ENCODE assay signal across 8 cellular contexts in the genomic region with DNA sequence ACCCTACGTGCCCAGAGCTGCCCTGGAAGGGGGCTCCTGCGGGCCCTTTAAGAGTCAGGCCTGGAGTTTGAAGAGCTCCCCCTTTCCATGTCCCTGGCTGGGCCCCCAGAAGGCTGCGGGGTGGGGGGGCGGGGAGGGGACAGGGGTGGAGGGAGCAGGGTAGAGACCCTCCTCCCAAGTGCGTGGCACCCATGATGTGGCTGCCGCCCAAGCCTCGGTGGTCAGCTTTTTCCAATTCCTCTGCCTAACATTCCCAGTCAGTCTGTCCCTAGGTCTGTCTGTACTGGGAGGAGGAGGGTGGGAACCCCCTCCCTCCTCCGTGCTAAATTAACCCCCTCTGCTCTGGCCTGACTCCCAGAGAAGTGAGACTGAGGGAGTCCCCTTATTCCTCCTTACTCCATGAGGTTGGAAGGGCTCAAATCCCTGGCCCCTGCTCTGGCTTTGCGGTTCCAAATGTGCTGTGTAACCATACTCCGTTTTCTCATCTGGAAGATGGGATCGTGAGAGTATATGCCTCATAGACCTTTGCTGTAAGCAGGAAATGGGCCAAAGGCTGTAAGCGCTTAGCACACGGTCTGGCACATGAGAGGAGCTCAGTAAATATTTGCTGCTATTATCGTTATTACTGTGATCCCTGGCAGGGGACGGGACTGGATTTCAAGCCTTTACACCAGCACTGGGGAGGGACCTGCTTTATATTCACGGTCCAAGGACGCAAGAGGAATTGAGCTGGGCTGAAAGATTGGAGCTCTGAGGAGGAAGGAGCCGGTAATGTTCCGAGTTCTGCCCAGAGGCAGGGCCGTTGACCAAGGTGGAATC. TPM values are rescaled to one million over a fixed set of nuclear protein-coding genes. Genes with fewer than 3 reads are reported as not detected.
A peak's percentile ranks its signal among the peaks of the same experiment; 100 is the strongest.
DNase-seq lines count a peak whose midpoint lies in the region; ATAC-seq and TF ChIP-seq lines count a peak whose summit lies in the region.

No MANE protein-coding gene starts in this region.

- H3K4me1 ChIP-seq in GM23248 (ENCODE audit: insufficient read depth) (peaks cover 68% of the 10 kb centered on the region), SJSA1 (replicated peaks) (peaks cover 100% of the 10 kb centered on the region), foreskin keratinocyte (peaks cover 38% of the 10 kb centered on the region)

- H3K4me3 ChIP-seq in GM23248: peak overlapping the region; percentile 84
- H3K4me3 ChIP-seq in SJSA1: peak overlapping the region; percentile 55
- peak overlapping the region; percentile 28 for H3K4me3 ChIP-seq in retinal pigment epithelial cell (ENCODE audit: low read length)

- H3K27me3 ChIP-seq in GM23248 (replicated peaks; ENCODE audit: insufficient read depth) (no peaks in the 10 kb centered on the region), SJSA1 (replicated peaks) (no peaks in the 10 kb centered on the region), foreskin keratinocyte (no peaks in the 10 kb centered on the region)

- H3K27ac ChIP-seq in GM23248 (peak overlapping the region; percentile 89), SJSA1 (peak overlapping the region; percentile 90), foreskin keratinocyte (peak overlapping the region; percentile 61)

- TF ChIP-seq CTCF in foreskin keratinocyte (conservative IDR thresholded peaks at IDR 0.05) (no peak), retinal pigment epithelial cell (conservative IDR thresholded peaks at IDR 0.05; ENCODE audit: low read depth, low read length) (no peak)

- H4K20me1 ChIP-seq in GM23248 (ENCODE audit: insufficient read depth): no peaks in the 10 kb centered on the region

- peaks cover 48% of the 10 kb centered on the region for H3F3A ChIP-seq in GM23248 (ENCODE audit: insufficient read depth)

- peak overlapping the region; percentile 89 for H3K9ac ChIP-seq in GM23248

- H3K9me3 ChIP-seq in GM23248 (ENCODE audit: low read depth) (no peaks in the 10 kb centered on the region), SJSA1 (replicated peaks) (no peaks in the 10 kb centered on the region)

- ATAC-seq in foreskin keratinocyte (no peak), GM18519 (IDR thresholded peaks at IDR 0.05; ENCODE audit: low FRiP score, unreplicated experiment) (no peak)

- 2% methylated on average over 16 to 19 of the region's 20 CpGs for WGBS in GM23248 (ENCODE audit: low coverage in 1 of 2, low lambda C conversion rate in 2 of 2, missing lambda C conversion rate in 2 of 2), 2 experiments

- peak overlapping the region; percentile 93 for H3K4me2 ChIP-seq in GM23248 (ENCODE audit: unreplicated experiment)

- peaks cover 23% of the 10 kb centered on the region for H3K79me2 ChIP-seq in GM23248 (ENCODE audit: insufficient read depth)

- DNase-seq in GM23248 (peak; percentile 89), SJSA1 (ENCODE audit: low read depth in 1 of 2, low spot score in 2 of 2) (peak in 1 of 2 experiments; percentile 76), foreskin keratinocyte (peak in 1 of 2 donors; percentile 40), retinal pigment epithelial cell (ENCODE audit: low read depth) (no peak), NCI-H82 (lab: John Stamatoyannopoulos, UW) (no peak), HuH-7.5 (ENCODE audit: low spot score) (no peak), MV-4-11 (lab: John Stamatoyannopoulos, UW) (no peak)

- peak overlapping the region; percentile 50 for H2AFZ ChIP-seq in GM23248

- no peaks in the 10 kb centered on the region for H3K9me2 ChIP-seq in GM23248 (ENCODE audit: insufficient read depth)

- in situ Hi-C loops in GM23248 (cut with MboI): no loop called here

- H3K36me3 ChIP-seq in GM23248 (ENCODE audit: low read depth) (peaks cover 2% of the 10 kb centered on the region; the same call in 1 of the 2 replicates), SJSA1 (peaks cover 35% of the 10 kb centered on the region)

RNA-seq across cellular contexts. Expression of a gene that starts 0.7 kb away (rescaled TPM):
- total RNA-seq in GM23248 (2014; rRNA removed; shearing (Covaris generic)): 234 and 247 TPM in 2 replicates
- polyA plus RNA-seq in GM23248 (2016; fragmentation: Nextera tagmentation; extraction: Ambion mirVana) (67.3 and 68.7 TPM in 2 replicates), foreskin keratinocyte (74.3 and 80.3 TPM in 2 replicates)
- 365 and 404 TPM in 2 replicates for total RNA-seq in SJSA1 (2014; rRNA removed; shearing (Covaris generic))
- total RNA-seq in foreskin keratinocyte: 125 and 133 TPM in 2 replicates

RNA-seq across cellular contexts. Expression of a gene that starts 59.7 kb away (rescaled TPM):
- 3.6 and 3.9 TPM in 2 replicates for total RNA-seq in GM23248 (2014; rRNA removed; shearing (Covaris generic))
- 0.51 and 1.3 TPM in 2 replicates for polyA plus RNA-seq in GM23248 (2016; fragmentation: Nextera tagmentation; extraction: Ambion mirVana)
- 15.4 and 15.8 TPM in 2 replicates for total RNA-seq in SJSA1 (2014; rRNA removed; shearing (Covaris generic))
- total RNA-seq in foreskin keratinocyte: 2.5 and 2.8 TPM in 2 replicates
- polyA plus RNA-seq in foreskin keratinocyte: 2.4 and 2.7 TPM in 2 replicates

RNA-seq across cellular contexts. Expression of a gene that starts 59.8 kb away (rescaled TPM):
- total RNA-seq in GM23248 (2014; rRNA removed; shearing (Covaris generic)): 97.5 and 131 TPM in 2 replicates
- polyA plus RNA-seq in GM23248 (2016; fragmentation: Nextera tagmentation; extraction: Ambion mirVana) (71.3 and 77.8 TPM in 2 replicates), foreskin keratinocyte (105 and 106 TPM in 2 replicates)
- 68.6 and 76.2 TPM in 2 replicates for total RNA-seq in SJSA1 (2014; rRNA removed; shearing (Covaris generic))
- total RNA-seq in foreskin keratinocyte: 94.3 and 95.7 TPM in 2 replicates

Comparison
In these comparisons a context has a peak if more than half of its experiments do, and no peak if none do; other contexts are left out.
1. H3K4me3 ChIP-seq: peak in every context shown above with its lines; median percentile 84 in GM23248; 55 in SJSA1; 28 in retinal pigment epithelial cell.